In the genomic region with DNA sequence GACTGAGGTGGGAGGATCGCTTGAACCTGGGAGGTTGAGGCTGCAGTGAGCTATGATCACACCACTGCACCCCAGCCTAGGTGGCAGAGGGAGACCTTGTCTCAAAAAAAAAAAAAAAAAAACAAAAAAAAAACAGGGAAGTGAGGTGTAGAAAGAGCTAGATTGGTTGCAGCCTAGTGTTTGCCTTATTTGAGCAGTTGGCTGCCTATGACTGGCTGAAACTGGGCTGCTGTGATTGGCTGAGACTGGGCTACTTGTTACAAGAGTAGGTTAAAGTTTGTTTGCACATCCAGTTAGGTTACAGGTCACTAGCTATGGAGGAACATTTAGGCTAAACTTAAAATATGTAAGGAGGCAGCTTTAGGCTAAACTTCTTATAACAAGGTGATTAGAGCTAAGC, we compare ENCODE assay signal across 30 cellular contexts. TPM values are rescaled to one million over a fixed set of nuclear protein-coding genes. Genes with fewer than 3 reads are reported as not detected.
DNase-seq lines count a peak whose midpoint lies in the region; ATAC-seq, FAIRE-seq and TF ChIP-seq lines count a peak whose summit lies in the region.
"Had no signal": no experiment of that assay in that cellular context is flagged by ENCODE, and none has a peak within 500 bp of the region (broad histone marks: within the 10 kb centered on the region; RNA-seq: fewer than 3 reads in every experiment).

No MANE protein-coding gene starts in this region.

- DNase-seq in HepG2 (ENCODE audit: low spot score) (no peak), NOMO-1 (lab: John Stamatoyannopoulos, UW; ENCODE audit: unreplicated experiment in 2 of 2) (peak; percentile 41 to 56), right cardiac atrium (no peak), NCI-H1930 (lab: John Stamatoyannopoulos, UW) (no peak), NCI-H748 treated with DMSO at 0.1 percent for 48 hours (lab: John Stamatoyannopoulos, UW) (no peak)
- DNase-seq in activated CD8-positive, alpha-beta memory T cell treated with anti-CD3 and anti-CD28 coated beads, Interleukin-2, amount 10 ng/mL, durations not matched to agents 7 days and 5 days, result no peak
- DNase-seq: activated CD4-positive, alpha-beta memory T cell treated with anti-CD3 and anti-CD28 coated beads for 36 hours; activated effector memory CD4-positive, alpha-beta T cell treated with Interleukin-2 at 50 U/mL for 16 hours; C1 segment of cervical spinal cord; Calu3; cerebellar nuclear complex; dorsolateral prefrontal cortex; HFFc6; KG1; kidney glomerular epithelial cell; naive thymus-derived CD4-positive, alpha-beta T cell; NCI-H187 treated with DMSO at 0.1 percent for 48 hours; NCI-H2227 treated with DMSO at 0.1 percent for 48 hours; NCI-H69; retina; stimulated activated CD4-positive, alpha-beta T cell treated with anti-CD3 and anti-CD28 coated beads, Interleukin-12 subunit alpha, Interleukin-12 subunit beta, amount 100 ng/mL, for 4 hours; stimulated activated CD4-positive, alpha-beta T cell treated with anti-CD3 and anti-CD28 coated beads, Interleukin-4, amount 100 ng/mL, for 24 hours; stimulated activated naive B cell treated with anti-CD40 and anti-IgM and Interleukin-4, amounts not matched to agents 10 μg/mL and 1 μg/mL and 100 μg/mL, for 72 hours; T-cell; uterus had no signal

- BruUV-seq in HepG2 (replicated peaks; lab: Mats Ljungman, UMichigan), result no TSS peak

- H3K4me3 Mint-ChIP-seq in activated CD8-positive, alpha-beta memory T cell treated with anti-CD3 and anti-CD28 coated beads, Interleukin-2, amount 10 ng/mL, durations not matched to agents 7 days and 5 days, result no peak overlapping the region
- H3K4me3 Mint-ChIP-seq: activated CD4-positive, alpha-beta memory T cell treated with anti-CD3 and anti-CD28 coated beads for 36 hours; HFFc6; naive thymus-derived CD4-positive, alpha-beta T cell; stimulated activated naive B cell treated with anti-CD40 and anti-IgM and Interleukin-4, amounts not matched to agents 10 μg/mL and 1 μg/mL and 100 μg/mL, for 72 hours; T-cell had no signal

- no peak for TF ChIP-seq RAD21 in liver (IDR thresholded peaks at IDR 0.05)
- TF ChIP-seq RAD21 in HepG2 (CRISPR knock-in tag; IDR thresholded peaks at IDR 0.05), result no peak

- H3K36me3 Mint-ChIP-seq in activated CD8-positive, alpha-beta memory T cell treated with anti-CD3 and anti-CD28 coated beads, Interleukin-2, amount 10 ng/mL, durations not matched to agents 7 days and 5 days, result peaks cover 24% of the 10 kb centered on the region

- no peak overlapping the region for H3K9ac ChIP-seq in liver (ENCODE audit: low read depth in 1 of 2, low read length in 2 of 2)
- no peak overlapping the region for H3K9ac ChIP-seq in HepG2 (ENCODE audit: insufficient read depth, low read depth, low read length)

- H3K4me3 ChIP-seq in liver (ENCODE audit: low read depth in 1 of 3, low read length in 3 of 3), result no peak overlapping the region
- no peak overlapping the region for H3K4me3 ChIP-seq in HepG2 (replicated peaks in 1 of 3; ENCODE audit: insufficient read depth in 1 of 3, low read depth in 2 of 3, low read length in 3 of 3)
- no peak overlapping the region for H3K4me3 ChIP-seq in right cardiac atrium (ENCODE audit: low read length)
- H3K4me3 ChIP-seq: dorsolateral prefrontal cortex, suprapubic skin, uterus had no signal

- H3K27me3 ChIP-seq in liver (ENCODE audit: control insufficient read depth in 4 of 4, insufficient read depth in 4 of 4, low read length in 3 of 4) (no peaks in the 10 kb centered on the region), HepG2 (ENCODE audit: control insufficient read depth in 1 of 2, insufficient read depth in 2 of 2, low read length in 2 of 2) (no peaks in the 10 kb centered on the region), right cardiac atrium (ENCODE audit: control insufficient read depth, insufficient read depth) (no peaks in the 10 kb centered on the region)
- H3K27me3 ChIP-seq: dorsolateral prefrontal cortex, suprapubic skin, uterus had no signal

- H4K20me1 ChIP-seq in HepG2 (ENCODE audit: insufficient read depth, low read length), result no peaks in the 10 kb centered on the region

- no peaks in the 10 kb centered on the region for H3K27me3 Mint-ChIP-seq in activated CD8-positive, alpha-beta memory T cell treated with anti-CD3 and anti-CD28 coated beads, Interleukin-2, amount 10 ng/mL, durations not matched to agents 7 days and 5 days
- H3K27me3 Mint-ChIP-seq: activated CD4-positive, alpha-beta memory T cell treated with anti-CD3 and anti-CD28 coated beads for 36 hours; naive thymus-derived CD4-positive, alpha-beta T cell; stimulated activated naive B cell treated with anti-CD40 and anti-IgM and Interleukin-4, amounts not matched to agents 10 μg/mL and 1 μg/mL and 100 μg/mL, for 72 hours; T-cell had no signal

- H3K4me1 ChIP-seq in liver (ENCODE audit: control insufficient read depth in 4 of 4, insufficient read depth in 4 of 4, low read length in 3 of 4) (peaks cover 3 to 14% (median 7%) of the 10 kb centered on the region in 4 donors), HepG2 (ENCODE audit: insufficient read depth, low read length) (peaks cover 9% of the 10 kb centered on the region), right cardiac atrium (ENCODE audit: control insufficient read depth, insufficient read depth, low read length) (no peaks in the 10 kb centered on the region)
- H3K4me1 ChIP-seq: uterus had no signal

- FAIRE-seq in HepG2 (lab: Jason Lieb, UNC), result no peak
- FAIRE-seq: endothelial cell of umbilical vein, GM12892 had no signal

- in situ Hi-C loops in HepG2 (cut with HindIII; ENCODE audit: extremely low pct_ligation_motif_present, low pct_unique_long_range_greater_than_20kb), result no loop called here

- H3K27ac ChIP-seq in liver (ENCODE audit: low read depth in 1 of 2, low read length in 2 of 2) (no peak overlapping the region), HepG2 (ENCODE audit: extremely low read length, insufficient read depth, low read length) (no peak overlapping the region), right cardiac atrium (ENCODE audit: low read length) (no peak overlapping the region)
- H3K27ac ChIP-seq: dorsolateral prefrontal cortex, suprapubic skin, uterus had no signal

- ATAC-seq in HepG2, result no peak
- peak; percentile 31 to 48 for ATAC-seq in right cardiac atrium
- ATAC-seq in activated CD8-positive, alpha-beta memory T cell treated with anti-CD3 and anti-CD28 coated beads, Interleukin-2, amount 10 ng/mL, durations not matched to agents 7 days and 5 days, result no peak
- ATAC-seq in HG03565 (IDR thresholded peaks at IDR 0.05; ENCODE audit: unreplicated experiment), result no peak
- ATAC-seq: naive thymus-derived CD4-positive, alpha-beta T cell; T-cell had no signal

- TF ChIP-seq EP300 in HepG2 (IDR thresholded peaks at IDR 0.05; ENCODE audit: low read depth in 2 of 2, low read length in 2 of 2) (no peak), HepG2 (CRISPR knock-in tag; IDR thresholded peaks at IDR 0.05; ENCODE audit: borderline replicate concordance) (no peak)

- no peaks in the 10 kb centered on the region for H3K36me3 ChIP-seq in liver (ENCODE audit: control insufficient read depth in 4 of 4, insufficient read depth in 3 of 4, low read depth in 1 of 4, low read length in 3 of 4)
- no peaks in the 10 kb centered on the region for H3K36me3 ChIP-seq in HepG2 (replicated peaks in 1 of 2; ENCODE audit: control insufficient read depth in 1 of 2, insufficient read depth in 2 of 2, low read length in 2 of 2)
- H3K36me3 ChIP-seq: suprapubic skin, uterus had no signal

- CTCF ChIA-PET in HepG2 (lab: Yijun Ruan, JAX; ENCODE audit: low intra/inter-chr PET ratio, low total read pairs), result no interaction called here
- CTCF ChIA-PET in activated CD8-positive, alpha-beta memory T cell treated with anti-CD3 and anti-CD28 coated beads, Interleukin-2, amount 10 ng/mL, durations not matched to agents 7 days and 5 days (lab: Charles Lee), result interaction anchor here (0.7 to 1.4 kb wide), 4 partner anchors 11 to 123 kb away, joined by 3 to 4 read pairs (median 4); no protein-coding TSS in a partner anchor

- H3K9me3 Mint-ChIP-seq in activated CD8-positive, alpha-beta memory T cell treated with anti-CD3 and anti-CD28 coated beads, Interleukin-2, amount 10 ng/mL, durations not matched to agents 7 days and 5 days (ENCODE audit: low read depth), result peaks cover 16% of the 10 kb centered on the region

- POLR2A ChIA-PET in HepG2 (lab: Yijun Ruan, JAX), result no interaction called here

- TF ChIP-seq CTCF in liver (IDR thresholded peaks at IDR 0.05; ENCODE audit: low read depth, low read length, missing input control) (no peak), HepG2 (CRISPR knock-in tag; IDR thresholded peaks at IDR 0.05) (no peak)

- H3K9me3 ChIP-seq in liver (ENCODE audit: control insufficient read depth in 4 of 4, low read length in 3 of 4) (no peaks in the 10 kb centered on the region), HepG2 (ENCODE audit: low read length) (peaks cover 19% of the 10 kb centered on the region), right cardiac atrium (ENCODE audit: control insufficient read depth, low read length) (no peaks in the 10 kb centered on the region)
- H3K9me3 ChIP-seq: suprapubic skin, uterus had no signal

- WGBS in liver, result 98% methylated on average over 1 of the region's 1 CpG
- 100% methylated on average over 1 of the region's 1 CpG for WGBS in HepG2 (ENCODE audit: low lambda C conversion rate)
- 98% methylated on average over 1 of the region's 1 CpG for WGBS in right cardiac atrium

- H3K27ac Mint-ChIP-seq in activated CD8-positive, alpha-beta memory T cell treated with anti-CD3 and anti-CD28 coated beads, Interleukin-2, amount 10 ng/mL, durations not matched to agents 7 days and 5 days, result no peak overlapping the region
- H3K27ac Mint-ChIP-seq: activated CD4-positive, alpha-beta memory T cell treated with anti-CD3 and anti-CD28 coated beads for 36 hours; HFFc6; stimulated activated naive B cell treated with anti-CD40 and anti-IgM and Interleukin-4, amounts not matched to agents 10 μg/mL and 1 μg/mL and 100 μg/mL, for 72 hours; T-cell had no signal

- no peak overlapping the region for H3K4me2 ChIP-seq in HepG2 (ENCODE audit: low read depth, low read length)

- H3K4me1 Mint-ChIP-seq in activated CD8-positive, alpha-beta memory T cell treated with anti-CD3 and anti-CD28 coated beads, Interleukin-2, amount 10 ng/mL, durations not matched to agents 7 days and 5 days, result peaks cover 9% of the 10 kb centered on the region

- TF ChIP-seq POLR2A in HepG2 (IDR thresholded peaks at IDR 0.05; ENCODE audit: insufficient read depth in 1 of 2, low read depth in 2 of 2, low read length in 2 of 2), result no peak

- H2AFZ ChIP-seq in HepG2 (ENCODE audit: low read length), result no peak overlapping the region

- intact Hi-C loops in HepG2 (cut with micrococcal nuclease; ENCODE audit: unreplicated experiment) (no loop called here), right cardiac atrium (cut with DNase I) (no loop called here)

- H3K79me2 ChIP-seq in HepG2 (ENCODE audit: insufficient read depth, low read length), result peaks cover 18% of the 10 kb centered on the region

RNA-seq across cellular contexts. Expression of a gene that starts 5.7 kb away (rescaled TPM):
- total RNA-seq in liver (10 to 100 TPM; 18.3 to 21.9 TPM), HepG2 (2016; rRNA removed; fragmentation: Illumina TruSeq; extraction: Trizol) (24.3 and 35.8 TPM in 2 replicates), right cardiac atrium (10 to 100 TPM; 27.1 to 39.7 (median 30.0) TPM)
- polyA plus RNA-seq in liver (10 to 100 TPM; 14.3 to 19.1 TPM), HepG2 (2011; rRNA removed) (20.0 TPM in 2 replicates), right cardiac atrium (37.0 TPM)
- total RNA-seq in HepG2 (2016; cell fraction: cytosol; rRNA removed; fragmentation: Illumina TruSeq; extraction: Trizol; ENCODE audit: low read depth), result 7.6 and 9.8 TPM in 2 replicates
- total RNA-seq in HepG2 (2016; cell fraction: insoluble cytoplasmic fraction; rRNA removed; fragmentation: Illumina TruSeq; extraction: Trizol), result 24.4 and 36.0 TPM in 2 replicates
- 13.4 and 15.9 TPM in 2 replicates for total RNA-seq in HepG2 (2016; cell fraction: membrane; rRNA removed; fragmentation: Illumina TruSeq; extraction: Trizol)
- 20.1 and 30.9 TPM in 2 replicates for total RNA-seq in HepG2 (2016; cell fraction: nucleus; rRNA removed; fragmentation: Illumina TruSeq; extraction: Trizol)
- 29.5 and 34.2 TPM in 2 replicates for polyA plus RNA-seq in HepG2 (2011; cell fraction: cytosol; rRNA removed)
- 11.5 and 13.2 TPM in 2 replicates for polyA plus RNA-seq in HepG2 (2011; cell fraction: nucleus; rRNA removed)
- polyA plus RNA-seq in HepG2 (2012), result 14.5 and 16.7 TPM in 2 replicates
- 6.8 and 7.5 TPM in 2 replicates for polyA plus RNA-seq in HepG2 (2016; cell fraction: cytosol; fragmentation: Illumina TruSeq; extraction: Trizol; ENCODE audit: low read depth)
- polyA plus RNA-seq in HepG2 (2016; cell fraction: insoluble cytoplasmic fraction; fragmentation: Illumina TruSeq; extraction: Trizol; ENCODE audit: low read depth), result 15.5 and 21.7 TPM in 2 replicates
- polyA plus RNA-seq in HepG2 (2016; cell fraction: membrane; fragmentation: Illumina TruSeq; extraction: Trizol; ENCODE audit: low read depth), result 9.3 and 10.7 TPM in 2 replicates
- polyA plus RNA-seq in HepG2 (2016; cell fraction: nucleus; fragmentation: Illumina TruSeq; extraction: Trizol; ENCODE audit: insufficient read depth, low read depth), result 32.6 and 37.8 TPM in 2 replicates
- 57.3 and 60.6 TPM in 2 replicates for polyA minus RNA-seq in HepG2 (2011; rRNA and poly(A)+ RNA removed; ENCODE audit: low replicate concordance)
- 9.6 and 11.4 TPM in 2 replicates for polyA minus RNA-seq in HepG2 (2011; cell fraction: cytosol; rRNA and poly(A)+ RNA removed)
- 9.2 and 9.7 TPM in 2 replicates for polyA minus RNA-seq in HepG2 (2011; cell fraction: nucleus; rRNA and poly(A)+ RNA removed)
- total RNA-seq in activated CD8-positive, alpha-beta memory T cell treated with anti-CD3 and anti-CD28 coated beads, Interleukin-2, amount 10 ng/mL, durations not matched to agents 7 days and 5 days, result 10 to 100 TPM; 18.8 to 19.0 TPM

Comparison
In these comparisons a context has a peak if more than half of its experiments do, and no peak if none do; other contexts are left out.
1. ATAC-seq: peak in right cardiac atrium (2 of 2); none in HepG2 (single experiment), activated CD8-positive, alpha-beta memory T cell treated with anti-CD3 and anti-CD28 coated beads, Interleukin-2, amount 10 ng/mL, durations not matched to agents 7 days and 5 days (single experiment) and HG03565 (single experiment).
2. DNase-seq: peak in NOMO-1 (2 of 2); none in HepG2 (single experiment), right cardiac atrium (0 of 3), NCI-H1930 (0 of 2), activated CD8-positive, alpha-beta memory T cell treated with anti-CD3 and anti-CD28 coated beads, Interleukin-2, amount 10 ng/mL, durations not matched to agents 7 days and 5 days (single experiment) and NCI-H748 treated with DMSO at 0.1 percent for 48 hours (single experiment).